In genomic region chr5:172007795-172008465, GRCh38 we compare ENCODE assay signal across 9 cellular contexts. TPM values are rescaled to one million over a fixed set of nuclear protein-coding genes. Genes with fewer than 3 reads are reported as not detected.
DNase-seq lines count a peak whose midpoint lies in the region; ATAC-seq, FAIRE-seq and TF ChIP-seq lines count a peak whose summit lies in the region.
"Had no signal": no experiment of that assay in that cellular context is flagged by ENCODE, and none has a peak within 500 bp of the region (broad histone marks: within the 10 kb centered on the region; RNA-seq: fewer than 3 reads in every experiment).

No MANE protein-coding gene starts in this region.

- H3K27me3 ChIP-seq in left ventricle myocardium inferior (ENCODE audit: low read depth): no peaks in the 10 kb centered on the region
- H3K27me3 ChIP-seq in adipocyte (replicated peaks; ENCODE audit: control insufficient read depth, insufficient read depth, low read length): no peaks in the 10 kb centered on the region
- H3K27me3 ChIP-seq in HepG2 (ENCODE audit: control insufficient read depth in 1 of 2, insufficient read depth in 2 of 2, low read length in 2 of 2): peaks cover 0 to 4% of the 10 kb centered on the region in 2 experiments; a peak in 1 of 5 replicates
- no peaks in the 10 kb centered on the region for H3K27me3 ChIP-seq in uterus

- BruUV-seq in HepG2 (replicated peaks; lab: Mats Ljungman, UMichigan): no TSS peak

- H3K36me3 ChIP-seq in left ventricle myocardium inferior: no peaks in the 10 kb centered on the region
- H3K36me3 ChIP-seq in adipocyte (ENCODE audit: control insufficient read depth, insufficient read depth, low read length, severe bottlenecking): no peaks in the 10 kb centered on the region
- no peaks in the 10 kb centered on the region for H3K36me3 ChIP-seq in HepG2 (replicated peaks in 1 of 2; ENCODE audit: control insufficient read depth in 1 of 2, insufficient read depth in 2 of 2, low read length in 2 of 2)
- no peaks in the 10 kb centered on the region for H3K36me3 ChIP-seq in uterus

- TF ChIP-seq CTCF in left ventricle myocardium inferior (IDR thresholded peaks at IDR 0.05; ENCODE audit: borderline replicate concordance) (no peak), HepG2 (CRISPR knock-in tag; IDR thresholded peaks at IDR 0.05) (no peak), uterus (IDR thresholded peaks at IDR 0.05) (no peak)

- DNase-seq in left ventricle myocardium inferior: no peak
- no peak for DNase-seq in left cardiac atrium
- DNase-seq in adipocyte (ENCODE audit: low read depth): peak; percentile 32
- no peak for DNase-seq in HepG2 (ENCODE audit: low spot score)
- no peak for DNase-seq in uterus
- DNase-seq in NCI-H2227 (lab: John Stamatoyannopoulos, UW; ENCODE audit: unreplicated experiment): no peak
- DNase-seq in activated CD4-positive, CD25-positive, alpha-beta regulatory T cell (lab: John Stamatoyannopoulos, UW): no peak
- no peak for DNase-seq in GM19240 (ENCODE audit: insufficient read length, low spot score)

- TF ChIP-seq POLR2A in HepG2 (IDR thresholded peaks at IDR 0.05; ENCODE audit: insufficient read depth in 1 of 2, low read depth in 2 of 2, low read length in 2 of 2): no peak
- TF ChIP-seq POLR2A in uterus (IDR thresholded peaks at IDR 0.05): no peak

- WGBS in HepG2 (ENCODE audit: low lambda C conversion rate): 42% methylated on average over 16 of the region's 16 CpGs

- peak overlapping the region; percentile 88 for H2AFZ ChIP-seq in HepG2 (ENCODE audit: low read length)

- H3K4me2 ChIP-seq in HepG2 (ENCODE audit: low read depth, low read length): peak overlapping the region; percentile 86

- CTCF ChIA-PET in HepG2 (lab: Yijun Ruan, JAX; ENCODE audit: low intra/inter-chr PET ratio, low total read pairs): no interaction called here

- no peaks in the 10 kb centered on the region for H3K9me3 ChIP-seq in left ventricle myocardium inferior (replicated peaks)
- no peaks in the 10 kb centered on the region for H3K9me3 ChIP-seq in adipocyte (ENCODE audit: control insufficient read depth, low read length)
- no peaks in the 10 kb centered on the region for H3K9me3 ChIP-seq in HepG2 (ENCODE audit: low read length)
- no peaks in the 10 kb centered on the region for H3K9me3 ChIP-seq in uterus

- POLR2A ChIA-PET in HepG2 (lab: Yijun Ruan, JAX): interaction anchor here (1.3 to 1.8 kb wide), 4 partner anchors 8 to 180 kb away, joined by 3 to 21 read pairs (median 6); partner anchors contain the start of gene STK10

- no peak for FAIRE-seq in HepG2 (lab: Jason Lieb, UNC)
- FAIRE-seq: GM18507 had no signal

- TF ChIP-seq RAD21 in HepG2 (CRISPR knock-in tag; IDR thresholded peaks at IDR 0.05): no peak

- intact Hi-C loops in left ventricle myocardium inferior (cut with micrococcal nuclease): loop anchor here (10.0 kb wide), 1 partner anchor 93 kb away; no protein-coding TSS in a partner anchor
- intact Hi-C loops in left cardiac atrium (cut with DNase I): loop anchor here in 1 of 2 donors (10.0 kb wide), 1 partner anchor 93 kb away; no protein-coding TSS in a partner anchor
- intact Hi-C loops in HepG2 (cut with micrococcal nuclease; ENCODE audit: unreplicated experiment): loop anchor here (2.0 kb wide), 1 partner anchor 95 kb away; no protein-coding TSS in a partner anchor
- intact Hi-C loops in uterus (cut with DNase I; ENCODE audit: low total_unique reads): no loop called here

- ATAC-seq in left cardiac atrium: no peak
- no peak for ATAC-seq in HepG2

- H3K4me3 ChIP-seq in left ventricle myocardium inferior (peak overlapping the region; percentile 98), adipocyte (ENCODE audit: low read length) (peak overlapping the region; percentile 90), HepG2 (replicated peaks in 1 of 3; ENCODE audit: insufficient read depth in 1 of 3, low read depth in 2 of 3, low read length in 3 of 3) (peak overlapping the region; percentile 78 to 99 (median 93)), uterus (peak overlapping the region; percentile 86 to 87)

- H3K27ac ChIP-seq in left ventricle myocardium inferior (replicated peaks) (peak overlapping the region; percentile 100), HepG2 (ENCODE audit: extremely low read length, insufficient read depth, low read length) (peak overlapping the region; percentile 98), uterus (peak overlapping the region; percentile 96 to 97)

- TF ChIP-seq EP300 in HepG2 (IDR thresholded peaks at IDR 0.05; ENCODE audit: low read depth in 2 of 2, low read length in 2 of 2) (no peak), HepG2 (CRISPR knock-in tag; IDR thresholded peaks at IDR 0.05; ENCODE audit: borderline replicate concordance) (no peak)

- peaks cover 34% of the 10 kb centered on the region for H3K79me2 ChIP-seq in HepG2 (ENCODE audit: insufficient read depth, low read length)

- H3K9ac ChIP-seq in adipocyte (ENCODE audit: low read length) (peak overlapping the region; percentile 96), HepG2 (ENCODE audit: insufficient read depth, low read depth, low read length) (peak overlapping the region; percentile 97)

- peaks cover 17% of the 10 kb centered on the region for H4K20me1 ChIP-seq in HepG2 (ENCODE audit: insufficient read depth, low read length)

- H3K4me1 ChIP-seq in left ventricle myocardium inferior (peaks cover 67% of the 10 kb centered on the region), adipocyte (ENCODE audit: control insufficient read depth, insufficient read depth, low read length) (peaks cover 49% of the 10 kb centered on the region), HepG2 (ENCODE audit: insufficient read depth, low read length) (peaks cover 38% of the 10 kb centered on the region), uterus (peaks cover 0 to 5% of the 10 kb centered on the region in 2 donors)

- in situ Hi-C loops in HepG2 (cut with HindIII; ENCODE audit: extremely low pct_ligation_motif_present, low pct_unique_long_range_greater_than_20kb): no loop called here

TF ChIP-seq in HepG2, 621 proteins besides CTCF, POLR2A, EP300 and RAD21:
- TF ChIP-seq ZNF552 (CRISPR knock-in tag; IDR thresholded peaks at IDR 0.05; ENCODE audit: borderline replicate concordance): no peak
- TF ChIP-seq RFXANK (CRISPR knock-in tag; IDR thresholded peaks at IDR 0.05): no peak
- no peak for TF ChIP-seq ELF4 (CRISPR knock-in tag; IDR thresholded peaks at IDR 0.05; ENCODE audit: borderline replicate concordance)
- TF ChIP-seq NFYB (CRISPR knock-in tag; IDR thresholded peaks at IDR 0.05): no peak
- no peak for TF ChIP-seq ZNF18 (CRISPR knock-in tag; IDR thresholded peaks at IDR 0.05; ENCODE audit: insufficient replicate concordance)
- no peak for TF ChIP-seq NR1H2 (CRISPR knock-in tag; IDR thresholded peaks at IDR 0.05; ENCODE audit: borderline replicate concordance, low read depth)
- no peak for TF ChIP-seq MAZ (IDR thresholded peaks at IDR 0.05; ENCODE audit: borderline replicate concordance, low read depth, low read length)
- no peak for TF ChIP-seq MAZ (CRISPR knock-in tag; IDR thresholded peaks at IDR 0.05; ENCODE audit: low read depth)

RNA-seq across cellular contexts. Expression of gene FBXW11, which starts 1.5 kb away (rescaled TPM):
- total RNA-seq in left ventricle myocardium inferior: 69.0 TPM
- 10 to 100 TPM; 50.3 to 55.4 TPM for total RNA-seq in left cardiac atrium
- total RNA-seq in HepG2 (2016; rRNA removed; fragmentation: Illumina TruSeq; extraction: Trizol): 53.6 and 78.0 TPM in 2 replicates
- total RNA-seq in HepG2 (2016; cell fraction: cytosol; rRNA removed; fragmentation: Illumina TruSeq; extraction: Trizol; ENCODE audit: low read depth): 13.9 and 16.6 TPM in 2 replicates
- 52.4 and 73.5 TPM in 2 replicates for total RNA-seq in HepG2 (2016; cell fraction: insoluble cytoplasmic fraction; rRNA removed; fragmentation: Illumina TruSeq; extraction: Trizol)
- 54.3 and 57.1 TPM in 2 replicates for total RNA-seq in HepG2 (2016; cell fraction: membrane; rRNA removed; fragmentation: Illumina TruSeq; extraction: Trizol)
- 37.5 and 42.2 TPM in 2 replicates for total RNA-seq in HepG2 (2016; cell fraction: nucleus; rRNA removed; fragmentation: Illumina TruSeq; extraction: Trizol)
- 31.7 and 33.6 TPM in 2 replicates for polyA plus RNA-seq in HepG2 (2011; rRNA removed)
- 25.6 and 34.6 TPM in 2 replicates for polyA plus RNA-seq in HepG2 (2011; cell fraction: cytosol; rRNA removed)
- polyA plus RNA-seq in HepG2 (2011; cell fraction: nucleus; rRNA removed): 16.7 and 20.7 TPM in 2 replicates
- polyA plus RNA-seq in HepG2 (2012): 26.7 and 31.9 TPM in 2 replicates
- 5.1 and 5.2 TPM in 2 replicates for polyA plus RNA-seq in HepG2 (2016; cell fraction: cytosol; fragmentation: Illumina TruSeq; extraction: Trizol; ENCODE audit: low read depth)
- 49.8 and 50.1 TPM in 2 replicates for polyA plus RNA-seq in HepG2 (2016; cell fraction: insoluble cytoplasmic fraction; fragmentation: Illumina TruSeq; extraction: Trizol; ENCODE audit: low read depth)
- 19.6 and 21.6 TPM in 2 replicates for polyA plus RNA-seq in HepG2 (2016; cell fraction: membrane; fragmentation: Illumina TruSeq; extraction: Trizol; ENCODE audit: low read depth)
- polyA plus RNA-seq in HepG2 (2016; cell fraction: nucleus; fragmentation: Illumina TruSeq; extraction: Trizol; ENCODE audit: insufficient read depth, low read depth): 22.7 and 23.9 TPM in 2 replicates
- 103 and 117 TPM in 2 replicates for polyA minus RNA-seq in HepG2 (2011; rRNA and poly(A)+ RNA removed; ENCODE audit: low replicate concordance)
- 41.9 and 50.8 TPM in 2 replicates for polyA minus RNA-seq in HepG2 (2011; cell fraction: cytosol; rRNA and poly(A)+ RNA removed)
- 52.0 and 58.4 TPM in 2 replicates for polyA minus RNA-seq in HepG2 (2011; cell fraction: nucleus; rRNA and poly(A)+ RNA removed)
- 100 to 1,000 TPM in 1 of 4 donors, 10 to 100 TPM in 3; 35.9 to 111 (median 63.7) TPM for total RNA-seq in uterus
